Comparison of ENCODE assay signal across 8 cellular contexts in the genomic region with DNA sequence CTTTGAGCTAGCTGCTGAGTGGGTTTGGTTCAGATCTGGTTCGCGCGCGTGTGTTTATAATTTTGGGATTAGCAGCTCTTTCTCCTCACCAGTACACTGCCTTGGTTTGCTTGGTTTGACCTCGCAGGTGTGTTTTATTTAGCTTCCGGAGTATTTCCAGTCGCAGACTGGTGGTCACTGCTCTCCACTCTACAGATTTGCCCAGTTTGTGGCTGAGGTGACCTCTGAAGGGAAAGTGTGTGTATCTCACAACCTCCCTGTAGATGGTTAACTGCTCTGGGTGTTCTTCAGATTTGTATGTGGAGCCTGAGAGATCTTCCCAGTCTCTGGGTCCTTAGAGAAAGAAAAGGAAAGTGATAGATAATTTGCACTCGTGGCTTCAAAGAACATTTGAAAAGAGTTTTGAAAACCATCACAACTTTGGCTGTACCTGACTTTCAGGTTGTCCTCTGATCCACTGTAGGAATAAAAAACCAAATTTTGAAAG. TPM values are rescaled to one million over a fixed set of nuclear protein-coding genes. Genes with fewer than 3 reads are reported as not detected.
DNase-seq lines count a peak whose midpoint lies in the region; ATAC-seq, FAIRE-seq and TF ChIP-seq lines count a peak whose summit lies in the region.

No MANE protein-coding gene starts in this region.

- no peak for ATAC-seq in memory B cell (ENCODE audit: low read depth)
- ATAC-seq in esophagus mucosa = no peak
- no peak for ATAC-seq in GM21423 (IDR thresholded peaks at IDR 0.05; ENCODE audit: unreplicated experiment)

- H3K4me3 ChIP-seq in GM08714 (ENCODE audit: low read length) (peak overlapping the region; percentile 89), breast epithelium (peak overlapping the region; percentile 73 to 95 (median 94))

- peaks cover 30% of the 10 kb centered on the region for H3K4me1 Mint-ChIP-seq in memory B cell

- intact Hi-C loops in breast epithelium (cut with DNase I; ENCODE audit: low total_unique reads) = no loop called here

- no peaks in the 10 kb centered on the region for H3K9me3 ChIP-seq in breast epithelium

- H3K27me3 Mint-ChIP-seq in memory B cell = peaks cover 13% of the 10 kb centered on the region

- FAIRE-seq in urothelium cell line (lab: Jason Lieb, UNC) = no peak

- DNase-seq in LoVo (ENCODE audit: low spot score) (peak; percentile 26), breast epithelium (ENCODE audit: low spot score in 2 of 2) (no peak), memory B cell (ENCODE audit: low spot score in 2 of 2) (no peak), urothelium cell line (ENCODE audit: low spot score) (peak; percentile 27), DMS 273 treated with DMSO at 0.1 percent for 48 hours (lab: John Stamatoyannopoulos, UW) (no peak)

- peak overlapping the region; percentile 80 for H3K27ac Mint-ChIP-seq in memory B cell

- peak overlapping the region; percentile 89 for H3K4me3 Mint-ChIP-seq in memory B cell

- TF ChIP-seq CTCF in breast epithelium (IDR thresholded peaks at IDR 0.05) = no peak

- peak overlapping the region; percentile 91 to 93 for H3K27ac ChIP-seq in breast epithelium

- no peaks in the 10 kb centered on the region for H3K36me3 ChIP-seq in breast epithelium

- H3K9me3 Mint-ChIP-seq in memory B cell = no peaks in the 10 kb centered on the region

- no peak for TF ChIP-seq POLR2A in breast epithelium (IDR thresholded peaks at IDR 0.05)

- H3K4me1 ChIP-seq in breast epithelium = peaks cover 0 to 5% of the 10 kb centered on the region in 2 donors

- peaks cover 5% of the 10 kb centered on the region for H3K36me3 Mint-ChIP-seq in memory B cell

- H3K27me3 ChIP-seq in breast epithelium = no peaks in the 10 kb centered on the region

RNA-seq across cellular contexts. Expression of a gene that starts 0.7 kb away (rescaled TPM):
- total RNA-seq in breast epithelium (10 to 100 TPM; 30.8 to 38.3 (median 34.2) TPM), esophagus mucosa (17.0 TPM)

RNA-seq across cellular contexts. Expression of a gene that starts 0.9 kb away (rescaled TPM):
- total RNA-seq in breast epithelium (10 to 100 TPM; 31.7 to 43.3 (median 41.9) TPM), esophagus mucosa (6.5 TPM)

Comparison
In these comparisons a context has a peak if more than half of its experiments do, and no peak if none do; other contexts are left out.
1. DNase-seq: peak in LoVo (single experiment) and urothelium cell line (single experiment); none in breast epithelium (0 of 2), memory B cell (0 of 2) and DMS 273 treated with DMSO at 0.1 percent for 48 hours (single experiment).